ENCODE assay signal across 17 cellular contexts in genomic region chr3:197694251-197694650, GRCh38. TPM values are rescaled to one million over a fixed set of nuclear protein-coding genes. Genes with fewer than 3 reads are reported as not detected.
A peak's percentile ranks its signal among the peaks of the same experiment; 100 is the strongest.
DNase-seq lines count a peak whose midpoint lies in the region; ATAC-seq and TF ChIP-seq lines count a peak whose summit lies in the region.
"Had no signal": no experiment of that assay in that cellular context is flagged by ENCODE, and none has a peak within 500 bp of the region (broad histone marks: within the 10 kb centered on the region; RNA-seq: fewer than 3 reads in every experiment).

No MANE protein-coding gene starts in this region.

- H3K79me1 ChIP-seq in IMR-90 (ENCODE audit: low read depth in 1 of 2, low read length in 2 of 2): peaks cover 0 to 14% of the 10 kb centered on the region in 2 experiments; a peak in 1 of 4 replicates

- no peaks in the 10 kb centered on the region for H4K20me1 ChIP-seq in IMR-90 (ENCODE audit: insufficient read depth, low read length)

- no peak overlapping the region for H4K5ac ChIP-seq in IMR-90 (ENCODE audit: low read depth, low read length)

- no peak overlapping the region for H3K56ac ChIP-seq in IMR-90 (ENCODE audit: extremely low read depth, insufficient read depth, low read length)

- no peak overlapping the region for H2BK120ac ChIP-seq in IMR-90 (ENCODE audit: low read depth, low read length)

- no peak overlapping the region for H2AFZ ChIP-seq in IMR-90 (replicated peaks; ENCODE audit: low read length, poor library complexity)

- POLR2A ChIA-PET in IMR-90 (lab: Charles Lee; ENCODE audit: unreplicated experiment): no interaction called here

- H3K27me3 ChIP-seq in IMR-90 (ENCODE audit: control insufficient read depth, insufficient read depth, low read length): no peaks in the 10 kb centered on the region

- H2BK20ac ChIP-seq in IMR-90 (ENCODE audit: low read depth, low read length): no peak overlapping the region

- H3K4me1 ChIP-seq in IMR-90 (ENCODE audit: control insufficient read depth, insufficient read depth, low read length): no peaks in the 10 kb centered on the region
- H3K4me1 ChIP-seq: A549, Caco-2 had no signal

- ATAC-seq in IMR-90 (ENCODE audit: low read depth): no peak
- ATAC-seq in activated T-cell treated with anti-CD3 and anti-CD28 coated beads, Interleukin-2, amount 50 U/mL, for 4 hours: no peak
- ATAC-seq: A549 had no signal

- no peak overlapping the region for H3K9ac ChIP-seq in IMR-90 (ENCODE audit: low read depth, low read length)

- H4K8ac ChIP-seq in IMR-90 (ENCODE audit: low read depth in 2 of 2, low read length in 2 of 2): no peak overlapping the region

- TF ChIP-seq CTCF in IMR-90 (conservative IDR thresholded peaks at IDR 0.05; ENCODE audit: low read depth, low read length): no peak

- dilution Hi-C loops in IMR-90 (cut with HindIII; ENCODE audit: low sequenced_read_pairs, unreplicated experiment): no loop called here

- H2AK9ac ChIP-seq in IMR-90 (replicated peaks; ENCODE audit: low read depth, low read length, poor library complexity): peak overlapping the region; percentile 31

- no peak overlapping the region for H4K91ac ChIP-seq in IMR-90 (ENCODE audit: insufficient read depth, low read depth, low read length)

- H3K9me3 ChIP-seq in IMR-90 (ENCODE audit: control insufficient read depth, insufficient read depth, low read length): no peaks in the 10 kb centered on the region
- H3K9me3 ChIP-seq: A549, Caco-2 had no signal

- no peak overlapping the region for H3K23ac ChIP-seq in IMR-90 (ENCODE audit: low read depth, low read length)

- TF ChIP-seq RAD21 in IMR-90 (IDR thresholded peaks at IDR 0.05; ENCODE audit: low read length): no peak

- no peak overlapping the region for H2AK5ac ChIP-seq in IMR-90 (ENCODE audit: low read depth, low read length)

- in situ Hi-C loops in IMR-90 (cut with MboI; ENCODE audit: low sequenced_read_pairs): no loop called here

- peaks cover 9% of the 10 kb centered on the region for H3K4me1 Mint-ChIP-seq in activated T-helper 1 cell treated with anti-CD3 and anti-CD28 coated beads, Interleukin-12 subunit alpha, Interleukin-12 subunit beta, Interleukin-2, Interleukin-4 antibody, amounts not matched to agents 30 ng/mL and 10 ng/mL and 1 ng/mL, durations not matched to agents 14 hours and 24 hours and 36 hours (ENCODE audit: low read depth)
- H3K4me1 Mint-ChIP-seq in activated T-cell treated with anti-CD3 and anti-CD28 coated beads, Interleukin-2, amount 50 U/mL, for 4 hours (ENCODE audit: low read depth): no peaks in the 10 kb centered on the region

- peaks cover 9% of the 10 kb centered on the region; the same call in 1 of the 2 replicates for H3K9me1 ChIP-seq in IMR-90 (ENCODE audit: insufficient read depth, low read length)

- H3K14ac ChIP-seq in IMR-90 (replicated peaks; ENCODE audit: low read depth, low read length): no peak overlapping the region

- DNase-seq in NCI-H510A treated with DMSO at 0.1 percent for 48 hours (lab: John Stamatoyannopoulos, UW): peak; percentile 58
- no peak for DNase-seq in NCI-H510A (lab: John Stamatoyannopoulos, UW)
- no peak for DNase-seq in IMR-90
- DNase-seq in activated T-helper 1 cell treated with anti-CD3 and anti-CD28 coated beads, Interleukin-12 subunit alpha, Interleukin-12 subunit beta, Interleukin-2, Interleukin-4 antibody, amounts not matched to agents 30 ng/mL and 10 ng/mL and 1 ng/mL, durations not matched to agents 14 hours and 24 hours and 36 hours (ENCODE audit: low spot score): no peak
- peak; percentile 19 for DNase-seq in left kidney (ENCODE audit: low read depth, low spot score)
- no peak for DNase-seq in SKM-1 treated with dmso at 0.1 percent for 144 hours (lab: John Stamatoyannopoulos, UW; ENCODE audit: unreplicated experiment)
- no peak for DNase-seq in NCI-H345 treated with DMSO at 0.1 percent for 48 hours (lab: John Stamatoyannopoulos, UW; ENCODE audit: unreplicated experiment)
- no peak for DNase-seq in activated T-cell treated with anti-CD3 and anti-CD28 coated beads, Interleukin-2, amount 50 U/mL, for 4 hours
- DNase-seq: AML-193; Caco-2; CD4-positive, alpha-beta T cell; GDM1; GOT3; H7 had no signal

- no peak overlapping the region for H3K4ac ChIP-seq in IMR-90 (ENCODE audit: low read depth, low read length)

- 100% methylated on average over 4 of the region's 7 CpGs; no CpG with 5 or more reads in 1 of the 2 experiments for WGBS in IMR-90 (ENCODE audit: extremely low coverage in 2 of 2, insufficient read length in 1 of 2), 2 experiments

- H2BK15ac ChIP-seq in IMR-90 (ENCODE audit: low read depth, low read length): no peak overlapping the region

- H2BK5ac ChIP-seq in IMR-90 (ENCODE audit: low read depth, low read length, poor library complexity, severe bottlenecking): no peak overlapping the region

- no peak overlapping the region for H3K4me3 ChIP-seq in IMR-90 (ENCODE audit: insufficient read depth, low read depth, low read length)
- H3K4me3 ChIP-seq: A549 had no signal

- H3K4me3 Mint-ChIP-seq in activated T-helper 1 cell treated with anti-CD3 and anti-CD28 coated beads, Interleukin-12 subunit alpha, Interleukin-12 subunit beta, Interleukin-2, Interleukin-4 antibody, amounts not matched to agents 30 ng/mL and 10 ng/mL and 1 ng/mL, durations not matched to agents 14 hours and 24 hours and 36 hours: no peak overlapping the region
- H3K4me3 Mint-ChIP-seq in activated T-cell treated with anti-CD3 and anti-CD28 coated beads, Interleukin-2, amount 50 U/mL, for 4 hours: no peak overlapping the region
- H3K4me3 Mint-ChIP-seq: CD4-positive, alpha-beta T cell had no signal

- H3K27me3 Mint-ChIP-seq in activated T-helper 1 cell treated with anti-CD3 and anti-CD28 coated beads, Interleukin-12 subunit alpha, Interleukin-12 subunit beta, Interleukin-2, Interleukin-4 antibody, amounts not matched to agents 30 ng/mL and 10 ng/mL and 1 ng/mL, durations not matched to agents 14 hours and 24 hours and 36 hours (ENCODE audit: insufficient read depth): no peaks in the 10 kb centered on the region
- H3K27me3 Mint-ChIP-seq in activated T-cell treated with anti-CD3 and anti-CD28 coated beads, Interleukin-2, amount 50 U/mL, for 4 hours (ENCODE audit: low read depth): no peaks in the 10 kb centered on the region
- H3K27me3 Mint-ChIP-seq: CD4-positive, alpha-beta T cell had no signal

- no peaks in the 10 kb centered on the region for H3K9me3 Mint-ChIP-seq in activated T-helper 1 cell treated with anti-CD3 and anti-CD28 coated beads, Interleukin-12 subunit alpha, Interleukin-12 subunit beta, Interleukin-2, Interleukin-4 antibody, amounts not matched to agents 30 ng/mL and 10 ng/mL and 1 ng/mL, durations not matched to agents 14 hours and 24 hours and 36 hours
- H3K9me3 Mint-ChIP-seq in activated T-cell treated with anti-CD3 and anti-CD28 coated beads, Interleukin-2, amount 50 U/mL, for 4 hours: no peaks in the 10 kb centered on the region
- H3K9me3 Mint-ChIP-seq: CD4-positive, alpha-beta T cell had no signal

- H3K36me3 ChIP-seq in IMR-90 (ENCODE audit: control insufficient read depth, insufficient read depth, low read length): peaks cover 37% of the 10 kb centered on the region

- CTCF ChIA-PET in IMR-90 (lab: Yijun Ruan, JAX): no interaction called here

- H3K18ac ChIP-seq in IMR-90 (ENCODE audit: low read depth, low read length): no peak overlapping the region

- intact Hi-C loops in IMR-90 (cut with micrococcal nuclease): no loop called here
- intact Hi-C loops in activated T-helper 1 cell treated with anti-CD3 and anti-CD28 coated beads, Interleukin-12 subunit alpha, Interleukin-12 subunit beta, Interleukin-2, Interleukin-4 antibody, amounts not matched to agents 30 ng/mL and 10 ng/mL and 1 ng/mL, durations not matched to agents 14 hours and 24 hours and 36 hours (cut with micrococcal nuclease): no loop called here

- peaks cover 60% of the 10 kb centered on the region for H3K36me3 Mint-ChIP-seq in activated T-helper 1 cell treated with anti-CD3 and anti-CD28 coated beads, Interleukin-12 subunit alpha, Interleukin-12 subunit beta, Interleukin-2, Interleukin-4 antibody, amounts not matched to agents 30 ng/mL and 10 ng/mL and 1 ng/mL, durations not matched to agents 14 hours and 24 hours and 36 hours (ENCODE audit: low read depth)
- H3K36me3 Mint-ChIP-seq in activated T-cell treated with anti-CD3 and anti-CD28 coated beads, Interleukin-2, amount 50 U/mL, for 4 hours (ENCODE audit: insufficient read depth): peaks cover 61% of the 10 kb centered on the region

- no TSS peak for BruUV-seq in IMR-90 (replicated peaks; lab: Mats Ljungman, UMichigan)

- no peak for TF ChIP-seq POLR2A in IMR-90 (IDR thresholded peaks at IDR 0.05; ENCODE audit: low read depth, low read length)

- H3K27ac Mint-ChIP-seq in activated T-helper 1 cell treated with anti-CD3 and anti-CD28 coated beads, Interleukin-12 subunit alpha, Interleukin-12 subunit beta, Interleukin-2, Interleukin-4 antibody, amounts not matched to agents 30 ng/mL and 10 ng/mL and 1 ng/mL, durations not matched to agents 14 hours and 24 hours and 36 hours: peak overlapping the region; percentile 19
- H3K27ac Mint-ChIP-seq: CD4-positive, alpha-beta T cell had no signal

- H3K4me2 ChIP-seq in IMR-90 (ENCODE audit: low read depth, low read length): no peak overlapping the region
- H3K4me2 ChIP-seq: A549 had no signal

- H3K27ac ChIP-seq in IMR-90 (ENCODE audit: insufficient read depth, low read length): no peak overlapping the region
- H3K27ac ChIP-seq: 22Rv1, A549, C4-2B had no signal

RNA-seq across cellular contexts. Expression of gene RUBCN, which starts 42.5 kb away (rescaled TPM):
- 8.3 and 10.8 TPM in 2 replicates for total RNA-seq in IMR-90 (2012; rRNA removed)
- polyA plus RNA-seq in IMR-90 (2012; rRNA removed): 11.8 and 12.6 TPM in 2 replicates
- 6.2 and 10.4 TPM in 2 replicates for polyA plus RNA-seq in IMR-90 (2012; cell fraction: cytosol; rRNA removed)
- 31.5 and 32.7 TPM in 2 replicates for polyA plus RNA-seq in IMR-90 (2012; cell fraction: nucleus; rRNA removed; ENCODE audit: low replicate concordance)
- total RNA-seq in activated T-helper 1 cell treated with anti-CD3 and anti-CD28 coated beads, Interleukin-12 subunit alpha, Interleukin-12 subunit beta, Interleukin-2, Interleukin-4 antibody, amounts not matched to agents 30 ng/mL and 10 ng/mL and 1 ng/mL, durations not matched to agents 14 hours and 24 hours and 36 hours: 44.7 and 45.2 TPM in 2 replicates
- 10 to 100 TPM; 36.9 to 47.0 (median 39.5) TPM for total RNA-seq in activated T-cell treated with anti-CD3 and anti-CD28 coated beads, Interleukin-2, amount 50 U/mL, for 4 hours

RNA-seq across cellular contexts. Expression of gene FYTTD1, which starts 55.4 kb away (rescaled TPM):
- total RNA-seq in IMR-90 (2012; rRNA removed): 50.2 and 67.2 TPM in 2 replicates
- polyA plus RNA-seq in IMR-90 (2012; rRNA removed): 15.4 and 20.4 TPM in 2 replicates
- 2.2 and 3.6 TPM in 2 replicates for polyA plus RNA-seq in IMR-90 (2012; cell fraction: cytosol; rRNA removed)
- polyA plus RNA-seq in IMR-90 (2012; cell fraction: nucleus; rRNA removed; ENCODE audit: low replicate concordance): 1.6 and 12.9 TPM in 2 replicates
- 59.0 and 77.2 TPM in 2 replicates for total RNA-seq in activated T-helper 1 cell treated with anti-CD3 and anti-CD28 coated beads, Interleukin-12 subunit alpha, Interleukin-12 subunit beta, Interleukin-2, Interleukin-4 antibody, amounts not matched to agents 30 ng/mL and 10 ng/mL and 1 ng/mL, durations not matched to agents 14 hours and 24 hours and 36 hours
- total RNA-seq in activated T-cell treated with anti-CD3 and anti-CD28 coated beads, Interleukin-2, amount 50 U/mL, for 4 hours: 10 to 100 TPM; 40.8 to 46.5 (median 43.3) TPM

Comparison
In these comparisons a context has a peak if more than half of its experiments do, and no peak if none do; other contexts are left out.
1. DNase-seq: peak in NCI-H510A treated with DMSO at 0.1 percent for 48 hours (single experiment) and left kidney (single experiment); none in NCI-H510A (single experiment), IMR-90 (single experiment), activated T-helper 1 cell treated with anti-CD3 and anti-CD28 coated beads, Interleukin-12 subunit alpha, Interleukin-12 subunit beta, Interleukin-2, Interleukin-4 antibody, amounts not matched to agents 30 ng/mL and 10 ng/mL and 1 ng/mL, durations not matched to agents 14 hours and 24 hours and 36 hours (single experiment), SKM-1 treated with dmso at 0.1 percent for 144 hours (single experiment), NCI-H345 treated with DMSO at 0.1 percent for 48 hours (single experiment) and activated T-cell treated with anti-CD3 and anti-CD28 coated beads, Interleukin-2, amount 50 U/mL, for 4 hours (single experiment).